Comparison of ENCODE assay signal across 1 cellular context in the genomic region with DNA sequence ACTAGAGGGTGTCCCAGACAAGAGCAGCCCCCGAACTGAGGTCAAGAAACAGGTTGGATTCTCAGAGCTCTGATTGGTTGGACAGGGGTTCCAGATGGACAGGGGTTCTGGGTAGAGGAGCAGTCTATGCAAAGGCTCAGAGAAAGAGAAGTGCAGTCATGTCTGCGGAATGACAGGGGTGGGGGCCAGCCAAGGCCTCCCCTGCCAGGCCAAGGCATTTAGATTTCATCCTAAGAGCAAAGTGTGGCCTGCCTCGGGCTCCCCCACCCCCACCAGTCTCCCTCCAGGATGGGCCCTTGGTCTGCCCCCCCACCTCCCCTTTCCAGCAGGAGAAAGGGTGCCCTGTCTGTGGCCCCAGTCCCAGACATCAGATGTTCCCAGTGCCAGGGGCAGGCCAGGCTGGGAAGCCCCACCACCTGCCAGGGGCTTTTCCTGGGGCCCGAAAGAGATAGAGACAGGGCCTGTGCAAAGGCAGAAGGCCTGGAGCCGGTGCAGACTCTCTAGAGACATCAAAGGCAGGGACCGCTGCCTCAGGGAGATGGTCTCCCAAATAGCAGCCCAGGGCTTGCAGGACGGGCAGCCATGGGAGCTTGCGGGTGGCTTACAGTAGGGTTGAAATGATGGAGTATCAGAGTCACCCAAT.
TF ChIP-seq lines count a peak whose summit lies in the region.

No MANE protein-coding gene starts in this region.

TF ChIP-seq in A549, 52 proteins besides CTCF, POLR2A, EP300 and RAD21 (continued from another document):
- TF ChIP-seq, protein P1, sequence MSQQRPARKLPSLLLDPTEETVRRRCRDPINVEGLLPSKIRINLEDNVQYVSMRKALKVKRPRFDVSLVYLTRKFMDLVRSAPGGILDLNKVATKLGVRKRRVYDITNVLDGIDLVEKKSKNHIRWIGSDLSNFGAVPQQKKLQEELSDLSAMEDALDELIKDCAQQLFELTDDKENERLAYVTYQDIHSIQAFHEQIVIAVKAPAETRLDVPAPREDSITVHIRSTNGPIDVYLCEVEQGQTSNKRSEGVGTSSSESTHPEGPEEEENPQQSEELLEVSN (IDR thresholded peaks at IDR 0.05; ENCODE audit: borderline replicate concordance, low read depth) = no peak
- TF ChIP-seq HOXB13 (CRISPR knock-in tag; IDR thresholded peaks at IDR 0.05; ENCODE audit: low read depth) (no peak), ZSCAN20 (CRISPR knock-in tag; IDR thresholded peaks at IDR 0.05) (no peak), MAZ (IDR thresholded peaks at IDR 0.05; ENCODE audit: borderline replicate concordance, low read depth, low read length) (no peak), RCOR1 (IDR thresholded peaks at IDR 0.05; ENCODE audit: low read depth, low read length) (no peak), MAFK (IDR thresholded peaks at IDR 0.05; ENCODE audit: partially characterized antibody) (no peak), FOXS1 (CRISPR knock-in tag; IDR thresholded peaks at IDR 0.05) (no peak), TP53 (CRISPR knock-in tag; IDR thresholded peaks at IDR 0.05) (no peak)
TF ChIP-seq in A549: peak in this region for 0.
